In the genomic region with DNA sequence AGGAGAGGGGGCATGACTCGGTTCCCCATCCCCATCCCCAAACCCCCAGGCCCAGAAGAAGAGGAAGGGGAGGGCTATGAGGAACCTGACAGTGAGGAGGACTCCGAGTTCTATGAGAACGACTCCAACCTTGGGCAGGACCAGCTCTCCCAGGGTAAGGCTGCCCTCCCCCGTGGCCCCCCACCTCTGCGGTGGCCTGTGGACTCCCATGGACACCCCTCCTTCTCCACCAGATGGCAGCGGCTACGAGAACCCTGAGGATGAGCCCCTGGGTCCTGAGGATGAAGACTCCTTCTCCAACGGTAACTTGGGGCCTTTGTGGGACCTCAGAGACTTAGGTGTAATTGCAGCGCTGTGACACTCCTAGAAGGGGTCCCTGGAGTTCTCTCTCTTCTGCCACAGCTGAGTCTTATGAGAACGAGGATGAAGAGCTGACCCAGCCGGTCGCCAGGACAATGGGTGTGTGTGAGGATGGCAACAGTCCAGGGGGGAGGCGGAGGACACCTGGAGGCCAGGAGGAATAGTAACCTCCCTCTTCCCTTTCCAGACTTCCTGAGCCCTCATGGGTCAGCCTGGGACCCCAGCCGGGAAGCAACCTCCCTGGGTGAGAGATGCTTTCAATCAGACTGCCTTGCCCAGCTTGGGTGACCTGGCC, we compare ENCODE assay signal across 18 cellular contexts. TPM values are rescaled to one million over a fixed set of nuclear protein-coding genes. Genes with fewer than 3 reads are reported as not detected.
A peak's percentile ranks its signal among the peaks of the same experiment; 100 is the strongest.
DNase-seq lines count a peak whose midpoint lies in the region; ATAC-seq and TF ChIP-seq lines count a peak whose summit lies in the region.
"Had no signal": no experiment of that assay in that cellular context is flagged by ENCODE, and none has a peak within 500 bp of the region (broad histone marks: within the 10 kb centered on the region; RNA-seq: fewer than 3 reads in every experiment).

No MANE protein-coding gene starts in this region.

- no peak for TF ChIP-seq RAD21 in SK-N-SH (IDR thresholded peaks at IDR 0.05; ENCODE audit: low read length)

- no peak for TF ChIP-seq EP300 in SK-N-SH (IDR thresholded peaks at IDR 0.05; ENCODE audit: borderline replicate concordance in 1 of 2, low read depth in 1 of 2, low read length in 1 of 2)

- H3F3A ChIP-seq in SK-N-SH (replicated peaks; ENCODE audit: insufficient read depth): no peaks in the 10 kb centered on the region

- H2AFZ ChIP-seq in SK-N-SH (ENCODE audit: low read depth): no peak overlapping the region

- TF ChIP-seq POLR2A in NB4 (IDR thresholded peaks at IDR 0.05; ENCODE audit: extremely low read depth, insufficient read length): no peak

- H3K27ac ChIP-seq in SK-N-SH (ENCODE audit: low read depth in 2 of 2, low read length in 1 of 2): no peak overlapping the region
- H3K27ac ChIP-seq in endodermal cell (ENCODE audit: low read depth, low read length): no peak overlapping the region

- H3K36me3 ChIP-seq in SK-N-SH (replicated peaks in 1 of 2; ENCODE audit: control insufficient read depth in 1 of 2, insufficient read depth in 2 of 2, low read length in 1 of 2) (no peaks in the 10 kb centered on the region), endodermal cell (ENCODE audit: control insufficient read depth, insufficient read depth, low read length) (no peaks in the 10 kb centered on the region)

- no peak overlapping the region for H3K27ac Mint-ChIP-seq in endodermal cell
- peak overlapping the region; percentile 94 for H3K27ac Mint-ChIP-seq in stimulated activated memory B cell treated with anti-CD40 and anti-IgM and Interleukin-4, amounts not matched to agents 10 μg/mL and 1 μg/mL and 100 μg/mL, for 72 hours
- H3K27ac Mint-ChIP-seq in progenitor cell of endocrine pancreas: no peak overlapping the region

- no peaks in the 10 kb centered on the region for H3K9me2 ChIP-seq in SK-N-SH

- peaks cover 17% of the 10 kb centered on the region for H3K27me3 Mint-ChIP-seq in endodermal cell (ENCODE audit: insufficient read depth)
- H3K27me3 Mint-ChIP-seq in stimulated activated memory B cell treated with anti-CD40 and anti-IgM and Interleukin-4, amounts not matched to agents 10 μg/mL and 1 μg/mL and 100 μg/mL, for 72 hours: no peaks in the 10 kb centered on the region
- peaks cover 16% of the 10 kb centered on the region for H3K27me3 Mint-ChIP-seq in progenitor cell of endocrine pancreas
- H3K27me3 Mint-ChIP-seq: CD8-positive, alpha-beta memory T cell had no signal

- no peak overlapping the region for H3K4me2 ChIP-seq in SK-N-SH

- H4K20me1 ChIP-seq in SK-N-SH (ENCODE audit: insufficient read depth): no peaks in the 10 kb centered on the region

- POLR2A ChIA-PET in SK-N-SH (lab: Yijun Ruan, JAX): no interaction called here

- H3K4me3 Mint-ChIP-seq in endodermal cell (no peak overlapping the region), progenitor cell of endocrine pancreas (ENCODE audit: low read depth) (no peak overlapping the region)
- H3K4me3 Mint-ChIP-seq in stimulated activated memory B cell treated with anti-CD40 and anti-IgM and Interleukin-4, amounts not matched to agents 10 μg/mL and 1 μg/mL and 100 μg/mL, for 72 hours: no peak overlapping the region

- 83% methylated on average over 9 of the region's 14 CpGs for WGBS in SK-N-SH (ENCODE audit: low lambda C conversion rate)
- WGBS in endodermal cell (ENCODE audit: insufficient coverage in 1 of 2, insufficient read length in 1 of 2), 2 experiments: 87 to 90% methylated on average over 8 to 13 of the region's 14 CpGs

- H3K36me3 Mint-ChIP-seq in endodermal cell (ENCODE audit: low read depth) (no peaks in the 10 kb centered on the region), progenitor cell of endocrine pancreas (ENCODE audit: insufficient read depth) (no peaks in the 10 kb centered on the region)
- H3K36me3 Mint-ChIP-seq in stimulated activated memory B cell treated with anti-CD40 and anti-IgM and Interleukin-4, amounts not matched to agents 10 μg/mL and 1 μg/mL and 100 μg/mL, for 72 hours: peaks cover 66% of the 10 kb centered on the region
- H3K36me3 Mint-ChIP-seq: CD8-positive, alpha-beta memory T cell had no signal

- H3K4me1 ChIP-seq in SK-N-SH (ENCODE audit: control insufficient read depth in 1 of 2, insufficient read depth in 2 of 2, low read depth in 1 of 2, low read length in 1 of 2): no peaks in the 10 kb centered on the region
- H3K4me1 ChIP-seq in endodermal cell (ENCODE audit: control insufficient read depth, insufficient read depth, low read length): no peaks in the 10 kb centered on the region

- ATAC-seq in SK-N-SH treated with all-trans-retinoic acid at 6 μM for 48 hours (no peak), GM18519 (IDR thresholded peaks at IDR 0.05; ENCODE audit: low FRiP score, unreplicated experiment) (no peak)
- no peak for ATAC-seq in stimulated activated memory B cell treated with anti-CD40 and anti-IgM and Interleukin-4, amounts not matched to agents 10 μg/mL and 1 μg/mL and 100 μg/mL, for 72 hours

- H3K9me3 ChIP-seq in SK-N-SH: no peaks in the 10 kb centered on the region
- no peaks in the 10 kb centered on the region for H3K9me3 ChIP-seq in endodermal cell (ENCODE audit: control insufficient read depth, low read length)

- H3K9me3 Mint-ChIP-seq in endodermal cell (no peaks in the 10 kb centered on the region), progenitor cell of endocrine pancreas (ENCODE audit: low read depth) (no peaks in the 10 kb centered on the region)
- H3K9me3 Mint-ChIP-seq in stimulated activated memory B cell treated with anti-CD40 and anti-IgM and Interleukin-4, amounts not matched to agents 10 μg/mL and 1 μg/mL and 100 μg/mL, for 72 hours: no peaks in the 10 kb centered on the region
- H3K9me3 Mint-ChIP-seq: CD8-positive, alpha-beta memory T cell had no signal

- TF ChIP-seq CTCF in SK-N-SH (IDR thresholded peaks at IDR 0.05): 0 out of 2 replicates have a peak, but pooled peaks have one; percentile 12
- TF ChIP-seq CTCF in NB4 (IDR thresholded peaks at IDR 0.05; ENCODE audit: low read depth, low read length): peak; percentile 7
- peak; percentile 27 for TF ChIP-seq CTCF in endodermal cell (conservative IDR thresholded peaks at IDR 0.05)
- no peak for TF ChIP-seq CTCF in progenitor cell of endocrine pancreas (IDR thresholded peaks at IDR 0.05; ENCODE audit: unreplicated experiment)

- H3K79me2 ChIP-seq in SK-N-SH (ENCODE audit: insufficient read depth): no peaks in the 10 kb centered on the region

- CTCF ChIA-PET in SK-N-SH (lab: Yijun Ruan, JAX): no interaction called here

- H3K4me3 ChIP-seq in SK-N-SH (ENCODE audit: low read depth in 2 of 2, low read length in 1 of 2) (no peak overlapping the region), NB4 (ENCODE audit: low read depth, low read length) (no peak overlapping the region), endodermal cell (ENCODE audit: low read length) (no peak overlapping the region)
- H3K4me3 ChIP-seq: BLaER1 treated with 17β-estradiol and CSF1 and Interleukin-3, amounts not matched to agents 10 nM and 100 nM had no signal

- in situ Hi-C loops in KBM-7 (cut with MboI; ENCODE audit: low pct_unique_long_range_greater_than_20kb, low sequenced_read_pairs): loop anchor here (25.0 kb wide), 1 partner anchor 400 kb away; the partner anchor contains the start of gene NUPR1

- DNase-seq in SK-N-SH: no peak
- DNase-seq in NB4 (ENCODE audit: low read depth): no peak
- DNase-seq in endodermal cell: peak; percentile 52
- DNase-seq in progenitor cell of endocrine pancreas (ENCODE audit: low spot score, unreplicated experiment): no peak
- no peak for DNase-seq in KBM-7
- DNase-seq: NCI-H2081 treated with DMSO at 0.1 percent for 48 hours, NCI-H510A, SHP77 treated with DMSO at 0.1 percent for 48 hours had no signal

- H3K9ac ChIP-seq in SK-N-SH (no peak overlapping the region), endodermal cell (ENCODE audit: extremely low read depth, low read length, poor library complexity, severe bottlenecking) (no peak overlapping the region)

- H3K4me1 Mint-ChIP-seq in endodermal cell: no peaks in the 10 kb centered on the region
- peaks cover 56% of the 10 kb centered on the region for H3K4me1 Mint-ChIP-seq in stimulated activated memory B cell treated with anti-CD40 and anti-IgM and Interleukin-4, amounts not matched to agents 10 μg/mL and 1 μg/mL and 100 μg/mL, for 72 hours
- H3K4me1 Mint-ChIP-seq in progenitor cell of endocrine pancreas (ENCODE audit: low read depth): peaks cover 2% of the 10 kb centered on the region

- H3K27me3 ChIP-seq in SK-N-SH (ENCODE audit: insufficient read depth) (no peaks in the 10 kb centered on the region), endodermal cell (ENCODE audit: control insufficient read depth, insufficient read depth, low read length, poor library complexity, severe bottlenecking) (no peaks in the 10 kb centered on the region)
- H3K27me3 ChIP-seq: BLaER1 treated with 17β-estradiol and CSF1 and Interleukin-3, amounts not matched to agents 10 nM and 100 nM had no signal

RNA-seq across cellular contexts. Expression of gene CD19, which starts 5.6 kb away (rescaled TPM):
- polyA plus RNA-seq in SK-N-SH (2012; rRNA removed): not detected in 2 replicates
- not detected in 2 replicates for polyA plus RNA-seq in SK-N-SH (2012; cell fraction: cytosol; rRNA removed)
- polyA plus RNA-seq in SK-N-SH (2012; cell fraction: nucleus; rRNA removed): not detected in 2 replicates
- not detected for total RNA-seq in endodermal cell
- not detected for polyA plus RNA-seq in endodermal cell (2013, experiment 1 of 2)
- not detected for polyA plus RNA-seq in endodermal cell (2013, experiment 2 of 2)
- not detected in 2 replicates for total RNA-seq in progenitor cell of endocrine pancreas
- total RNA-seq: A172; CD8-positive, alpha-beta memory T cell; Daoy; HT-29; IMR-90; RPMI7951 had no signal
- polyA plus RNA-seq: CD8-positive, alpha-beta memory T cell; IMR-90 had no signal

RNA-seq across cellular contexts. Expression of gene RABEP2, which starts 12.3 kb away (rescaled TPM):
- 35.6 and 46.1 TPM in 2 replicates for polyA plus RNA-seq in SK-N-SH (2012; rRNA removed)
- 22.5 and 30.6 TPM in 2 replicates for polyA plus RNA-seq in SK-N-SH (2012; cell fraction: cytosol; rRNA removed)
- polyA plus RNA-seq in SK-N-SH (2012; cell fraction: nucleus; rRNA removed): 61.9 and 80.1 TPM in 2 replicates
- 10 to 100 TPM; 16.1 to 19.2 TPM for total RNA-seq in endodermal cell
- polyA plus RNA-seq in endodermal cell (2013, experiment 1 of 2): 7.8 TPM
- 6.0 TPM for polyA plus RNA-seq in endodermal cell (2013, experiment 2 of 2)
- 33.3 and 34.9 TPM in 2 replicates for total RNA-seq in progenitor cell of endocrine pancreas

RNA-seq across cellular contexts. Expression of gene NFATC2IP, which starts 13.4 kb away (rescaled TPM):
- 41.9 and 56.1 TPM in 2 replicates for polyA plus RNA-seq in SK-N-SH (2012; rRNA removed)
- polyA plus RNA-seq in SK-N-SH (2012; cell fraction: cytosol; rRNA removed): 20.6 and 27.3 TPM in 2 replicates
- 227 and 280 TPM in 2 replicates for polyA plus RNA-seq in SK-N-SH (2012; cell fraction: nucleus; rRNA removed)
- 10 to 100 TPM; 63.7 to 65.4 TPM for total RNA-seq in endodermal cell
- 46.2 TPM for polyA plus RNA-seq in endodermal cell (2013, experiment 1 of 2)
- 39.5 TPM for polyA plus RNA-seq in endodermal cell (2013, experiment 2 of 2)
- total RNA-seq in progenitor cell of endocrine pancreas: 70.4 and 77.1 TPM in 2 replicates

RNA-seq across cellular contexts. Expression of gene SPNS1, which starts 37.2 kb away (rescaled TPM):
- 24.8 and 41.1 TPM in 2 replicates for polyA plus RNA-seq in SK-N-SH (2012; rRNA removed)
- 12.5 and 20.6 TPM in 2 replicates for polyA plus RNA-seq in SK-N-SH (2012; cell fraction: cytosol; rRNA removed)
- 104 and 116 TPM in 2 replicates for polyA plus RNA-seq in SK-N-SH (2012; cell fraction: nucleus; rRNA removed)
- total RNA-seq in endodermal cell: 10 to 100 TPM; 54.9 to 55.2 TPM
- polyA plus RNA-seq in endodermal cell (2013, experiment 1 of 2): 28.0 TPM
- polyA plus RNA-seq in endodermal cell (2013, experiment 2 of 2): 29.1 TPM
- total RNA-seq in progenitor cell of endocrine pancreas: 36.6 and 41.1 TPM in 2 replicates

RNA-seq across cellular contexts. Expression of gene LAT, which starts 47.5 kb away (rescaled TPM):
- 8.0 and 8.6 TPM in 2 replicates for polyA plus RNA-seq in SK-N-SH (2012; rRNA removed)
- polyA plus RNA-seq in SK-N-SH (2012; cell fraction: cytosol; rRNA removed): 0.62 and 1.3 TPM in 2 replicates
- 101 and 132 TPM in 2 replicates for polyA plus RNA-seq in SK-N-SH (2012; cell fraction: nucleus; rRNA removed)
- total RNA-seq in endodermal cell (1 to 10 TPM; 4.5 to 6.1 TPM), progenitor cell of endocrine pancreas (5.8 and 8.0 TPM in 2 replicates)
- polyA plus RNA-seq in endodermal cell (2013, experiment 1 of 2): 3.1 TPM
- polyA plus RNA-seq in endodermal cell (2013, experiment 2 of 2): 3.5 TPM
